In the genomic region with DNA sequence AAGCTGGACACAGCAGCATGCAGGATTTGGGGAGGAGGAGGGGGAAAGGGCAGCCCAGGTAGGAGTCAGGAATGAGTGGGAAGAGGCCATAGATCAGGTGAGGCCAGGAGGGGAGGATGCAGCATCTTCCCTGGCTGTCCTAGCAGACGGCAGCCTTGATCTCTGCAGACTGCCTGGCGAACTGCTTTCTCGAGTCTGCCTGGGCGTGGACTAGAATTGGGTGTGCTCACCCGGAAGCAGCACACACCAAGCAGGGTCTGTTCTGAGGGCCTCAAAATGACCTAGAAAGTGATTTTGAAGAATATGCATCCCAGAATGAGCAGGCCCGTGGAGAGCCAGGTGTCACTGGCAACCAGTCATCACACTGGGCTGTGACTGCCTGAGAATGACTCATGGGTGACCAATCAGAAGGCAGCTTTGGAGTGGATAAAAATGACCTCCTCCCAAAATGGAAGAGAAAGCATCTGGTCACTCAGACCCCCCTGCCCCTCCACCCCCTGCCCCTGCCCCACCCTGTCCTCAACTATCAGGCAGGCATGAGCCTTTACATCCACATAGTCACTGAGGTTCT, we compare ENCODE assay signal across 25 cellular contexts.
DNase-seq lines count a peak whose midpoint lies in the region; ATAC-seq and TF ChIP-seq lines count a peak whose summit lies in the region.
"Had no signal": no experiment of that assay in that cellular context is flagged by ENCODE, and none has a peak within 500 bp of the region (broad histone marks: within the 10 kb centered on the region; RNA-seq: fewer than 3 reads in every experiment).

No MANE protein-coding gene starts in this region.

- no peaks in the 10 kb centered on the region for H3K36me3 ChIP-seq in spleen
- H3K36me3 ChIP-seq: ascending aorta, esophagus muscularis mucosa, Peyer's patch, upper lobe of left lung had no signal

- H3K4me3 Mint-ChIP-seq in Calu3 (ENCODE audit: low read depth, unreplicated experiment): no peak overlapping the region
- H3K4me3 Mint-ChIP-seq: activated naive CD4-positive, alpha-beta T cell treated with anti-CD3 and anti-CD28 coated beads, Interleukin-2, amount 50 U/mL, for 24 hours; activated T-cell treated with anti-CD3 and anti-CD28 coated beads, Interleukin-2, amount 50 U/mL, for 4 hours; stimulated activated naive CD8-positive, alpha-beta T cell treated with anti-CD3 and anti-CD28 coated beads, Interleukin-15, amount 100 ng/mL, for 72 hours had no signal

- BruUV-seq in Calu3 (replicated peaks; lab: Mats Ljungman, UMichigan): no TSS peak

- no peak overlapping the region for H3K27ac ChIP-seq in spleen
- H3K27ac ChIP-seq: 22Rv1, ascending aorta, esophagus muscularis mucosa, Peyer's patch, upper lobe of left lung had no signal

- H3K4me3 ChIP-seq in fibroblast of mammary gland (ENCODE audit: control insufficient read depth, low read depth, low read length) (no peak overlapping the region), spleen (no peak overlapping the region)
- H3K4me3 ChIP-seq: ascending aorta, esophagus muscularis mucosa, Peyer's patch, smooth muscle cell, upper lobe of left lung had no signal

- peak; percentile 11 for DNase-seq in DMS 273 (lab: John Stamatoyannopoulos, UW; ENCODE audit: unreplicated experiment)
- DNase-seq in DMS 273 treated with DMSO at 0.1 percent for 48 hours (lab: John Stamatoyannopoulos, UW): no peak
- peak; percentile 48 for DNase-seq in NCI-H69 (lab: John Stamatoyannopoulos, UW)
- DNase-seq in fibroblast of mammary gland (ENCODE audit: low read depth): peak; percentile 23
- peak; percentile 40 for DNase-seq in spleen
- no peak for DNase-seq in NCI-H2196 (lab: John Stamatoyannopoulos, UW; ENCODE audit: unreplicated experiment)
- DNase-seq in Calu3: no peak
- DNase-seq: activated CD4-positive, alpha-beta T cell treated with anti-CD3 and anti-CD28 coated beads for 1 hour; activated T-cell treated with anti-CD3 and anti-CD28 coated beads, Interleukin-2, amount 50 U/mL, for 4 hours; COR-L47; effector CD4-positive, alpha-beta T cell; left cardiac atrium; midbrain; NCI-H1694 treated with DMSO at 0.1 percent for 48 hours; NCI-H226; Peyer's patch; stimulated activated CD4-positive, alpha-beta T cell treated with anti-CD3 and anti-CD28 coated beads, Interleukin-4, amount 100 ng/mL, for 24 hours; stimulated activated naive CD8-positive, alpha-beta T cell treated with anti-CD3 and anti-CD28 coated beads, Interleukin-15, amount 100 ng/mL, for 72 hours; upper lobe of left lung had no signal

- H3K4me1 Mint-ChIP-seq in Calu3 (ENCODE audit: low read depth, unreplicated experiment): no peaks in the 10 kb centered on the region
- H3K4me1 Mint-ChIP-seq: activated naive CD4-positive, alpha-beta T cell treated with anti-CD3 and anti-CD28 coated beads, Interleukin-2, amount 50 U/mL, for 24 hours; stimulated activated naive CD8-positive, alpha-beta T cell treated with anti-CD3 and anti-CD28 coated beads, Interleukin-15, amount 100 ng/mL, for 72 hours had no signal

- H3K9me3 ChIP-seq in spleen: peaks cover 0 to 14% (median 9%) of the 10 kb centered on the region in 8 donors
- H3K9me3 ChIP-seq: ascending aorta had no signal

- H3K27ac Mint-ChIP-seq in Calu3 (ENCODE audit: unreplicated experiment): no peak overlapping the region
- H3K27ac Mint-ChIP-seq: activated naive CD4-positive, alpha-beta T cell treated with anti-CD3 and anti-CD28 coated beads, Interleukin-2, amount 50 U/mL, for 24 hours had no signal

- no peaks in the 10 kb centered on the region for H3K4me1 ChIP-seq in spleen
- H3K4me1 ChIP-seq: ascending aorta, esophagus muscularis mucosa, Peyer's patch, upper lobe of left lung had no signal

- intact Hi-C loops in spleen (cut with DNase I; ENCODE audit: low total_unique reads) (no loop called here), Calu3 (cut with micrococcal nuclease; ENCODE audit: unreplicated experiment) (no loop called here)

- no peaks in the 10 kb centered on the region for H3K9me3 Mint-ChIP-seq in Calu3 (ENCODE audit: low read depth, unreplicated experiment)
- H3K9me3 Mint-ChIP-seq: activated naive CD4-positive, alpha-beta T cell treated with anti-CD3 and anti-CD28 coated beads, Interleukin-2, amount 50 U/mL, for 24 hours; activated T-cell treated with anti-CD3 and anti-CD28 coated beads, Interleukin-2, amount 50 U/mL, for 4 hours; stimulated activated naive CD8-positive, alpha-beta T cell treated with anti-CD3 and anti-CD28 coated beads, Interleukin-15, amount 100 ng/mL, for 72 hours had no signal

- H3K36me3 Mint-ChIP-seq in Calu3 (ENCODE audit: insufficient read depth, unreplicated experiment): no peaks in the 10 kb centered on the region
- H3K36me3 Mint-ChIP-seq: activated naive CD4-positive, alpha-beta T cell treated with anti-CD3 and anti-CD28 coated beads, Interleukin-2, amount 50 U/mL, for 24 hours had no signal

- peaks cover 0 to 51% (median 0%) of the 10 kb centered on the region in 7 donors for H3K27me3 ChIP-seq in spleen (replicated peaks in 1 of 7)
- H3K27me3 ChIP-seq: ascending aorta, Peyer's patch, upper lobe of left lung had no signal

- TF ChIP-seq POLR2A in spleen (IDR thresholded peaks at IDR 0.05): no peak

- CTCF ChIA-PET in Calu3 (lab: Charles Lee): no interaction called here

- H3K27me3 Mint-ChIP-seq in Calu3 (ENCODE audit: unreplicated experiment): peaks cover 39% of the 10 kb centered on the region

- no peak for TF ChIP-seq CTCF in fibroblast of mammary gland (conservative IDR thresholded peaks at IDR 0.05; ENCODE audit: control insufficient read depth, insufficient read depth, low read depth, low read length)
- TF ChIP-seq CTCF in spleen (IDR thresholded peaks at IDR 0.05 in 8 of 11, conservative IDR thresholded peaks at IDR 0.05 in 3 of 11): no peak
- TF ChIP-seq CTCF in Calu3 (IDR thresholded peaks at IDR 0.05; ENCODE audit: unreplicated experiment): no peak

- 67 to 78% (median 74%) methylated on average over 6 of the region's 6 CpGs for WGBS in spleen, 5 donors

- no peak for ATAC-seq in GM19455 (IDR thresholded peaks at IDR 0.05; ENCODE audit: unreplicated experiment)
- ATAC-seq: activated T-cell treated with anti-CD3 and anti-CD28 coated beads, Interleukin-2, amount 50 U/mL, for 4 hours; left cardiac atrium; stimulated activated naive CD8-positive, alpha-beta T cell treated with anti-CD3 and anti-CD28 coated beads, Interleukin-15, amount 100 ng/mL, for 72 hours had no signal

Comparison
In these comparisons a context has a peak if more than half of its experiments do, and no peak if none do; other contexts are left out.
1. DNase-seq: peak in DMS 273 (single experiment), NCI-H69 (single experiment), fibroblast of mammary gland (single experiment) and spleen (single experiment); none in DMS 273 treated with DMSO at 0.1 percent for 48 hours (single experiment), NCI-H2196 (single experiment) and Calu3 (single experiment).